ENCODE assay signal across 26 cellular contexts in the genomic region with DNA sequence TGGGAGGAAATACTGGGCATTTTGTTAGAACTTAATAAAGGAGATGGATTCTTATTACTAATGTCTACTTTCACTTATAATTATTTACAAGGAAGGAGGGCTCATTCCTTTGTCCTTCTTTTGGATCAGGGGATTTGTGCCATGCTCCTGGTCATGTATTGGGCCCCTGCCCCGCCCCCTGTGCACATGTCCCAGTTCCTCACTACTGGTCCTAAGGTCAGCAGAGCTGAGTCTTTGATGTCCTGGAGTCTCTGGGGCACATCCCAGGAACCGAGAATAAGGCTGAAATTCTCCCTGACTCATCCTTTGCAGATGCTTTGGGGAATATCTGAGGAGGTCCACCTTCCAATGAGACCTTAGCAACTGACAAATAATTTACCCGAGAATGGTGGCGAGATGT. TPM values are rescaled to one million over a fixed set of nuclear protein-coding genes. Genes with fewer than 3 reads are reported as not detected.
DNase-seq lines count a peak whose midpoint lies in the region; ATAC-seq, FAIRE-seq and TF ChIP-seq lines count a peak whose summit lies in the region.
"Had no signal": no experiment of that assay in that cellular context is flagged by ENCODE, and none has a peak within 500 bp of the region (broad histone marks: within the 10 kb centered on the region; RNA-seq: fewer than 3 reads in every experiment).

No MANE protein-coding gene starts in this region.

- H2BK120ac ChIP-seq in neuronal stem cell (ENCODE audit: low read depth, low read length), result no peak overlapping the region
- H2BK120ac ChIP-seq in trophoblast cell (ENCODE audit: insufficient read depth, low read length, poor library complexity), result no peak overlapping the region

- H2BK5ac ChIP-seq in neuronal stem cell (ENCODE audit: low read length), result no peak overlapping the region
- no peak overlapping the region for H2BK5ac ChIP-seq in trophoblast cell (ENCODE audit: low read depth, low read length, poor library complexity)

- H2AFZ ChIP-seq in neuronal stem cell (ENCODE audit: low read length), result no peak overlapping the region
- no peak overlapping the region for H2AFZ ChIP-seq in trophoblast cell (ENCODE audit: insufficient read depth, low read length, poor library complexity)

- H3K4me3 ChIP-seq in RWPE2 (ENCODE audit: severe bottlenecking) (no peak overlapping the region), kidney (ENCODE audit: low read length in 2 of 2) (no peak overlapping the region), neuronal stem cell (ENCODE audit: low read length in 2 of 2) (no peak overlapping the region), suprapubic skin (no peak overlapping the region), trophoblast cell (ENCODE audit: low read depth, low read length) (no peak overlapping the region)
- H3K4me3 ChIP-seq: A549; BLaER1 treated with 17β-estradiol and CSF1 and Interleukin-3, amounts not matched to agents 10 nM and 100 nM; HAP-1 had no signal

- H3K79me1 ChIP-seq in neuronal stem cell (ENCODE audit: low read depth, low read length), result no peaks in the 10 kb centered on the region
- no peaks in the 10 kb centered on the region for H3K79me1 ChIP-seq in trophoblast cell (ENCODE audit: low read length)

- TF ChIP-seq CTCF in RWPE2 (IDR thresholded peaks at IDR 0.05; ENCODE audit: poor library complexity, severe bottlenecking) (no peak), kidney (IDR thresholded peaks at IDR 0.05; ENCODE audit: borderline replicate concordance, extremely low read depth, insufficient read depth) (no peak), suprapubic skin (IDR thresholded peaks at IDR 0.05) (no peak)

- H2BK15ac ChIP-seq in neuronal stem cell (ENCODE audit: low read length), result no peak overlapping the region

- H3K4me2 ChIP-seq in neuronal stem cell (ENCODE audit: insufficient read depth, low read length, poor library complexity, severe bottlenecking) (no peak overlapping the region), trophoblast cell (ENCODE audit: low read length) (no peak overlapping the region)
- H3K4me2 ChIP-seq: A549; BLaER1 treated with 17β-estradiol and CSF1 and Interleukin-3, amounts not matched to agents 10 nM and 100 nM had no signal

- TF ChIP-seq EP300 in suprapubic skin (IDR thresholded peaks at IDR 0.05), result no peak

- no CpG with 5 or more reads among the region's 4 CpGs for WGBS in neuronal stem cell (ENCODE audit: extremely low coverage in 2 of 2, insufficient read length in 2 of 2, insufficient replicate concordance in 1 of 2), 2 donors
- 88% methylated on average over 4 of the region's 4 CpGs for WGBS in suprapubic skin
- no CpG with 5 or more reads among the region's 4 CpGs for WGBS in trophoblast cell (ENCODE audit: extremely low coverage, insufficient coverage, insufficient read length)

- H3K18ac ChIP-seq in neuronal stem cell (ENCODE audit: low read length) (peak overlapping the region; percentile 16), trophoblast cell (ENCODE audit: low read length) (no peak overlapping the region)

- H3K79me2 ChIP-seq in trophoblast cell (ENCODE audit: control insufficient read depth, insufficient read depth, low read length, poor library complexity), result no peaks in the 10 kb centered on the region

- H3K9ac ChIP-seq in kidney (ENCODE audit: low read length in 2 of 2) (no peak overlapping the region), neuronal stem cell (ENCODE audit: low read depth, low read length, poor library complexity) (no peak overlapping the region), trophoblast cell (ENCODE audit: low read length) (no peak overlapping the region)
- H3K9ac ChIP-seq: BLaER1 treated with 17β-estradiol and CSF1 and Interleukin-3, amounts not matched to agents 10 nM and 100 nM had no signal

- no peak overlapping the region for H2AK5ac ChIP-seq in neuronal stem cell (ENCODE audit: low read depth, low read length)
- no peak overlapping the region for H2AK5ac ChIP-seq in trophoblast cell (ENCODE audit: low read length)

- no peak for ATAC-seq in RWPE2 (ENCODE audit: low read depth)
- ATAC-seq: A549 had no signal

- H3K27ac ChIP-seq in RWPE2 (ENCODE audit: poor library complexity, severe bottlenecking) (no peak overlapping the region), kidney (ENCODE audit: low read depth in 2 of 2, low read length in 2 of 2) (no peak overlapping the region), neuronal stem cell (replicated peaks; ENCODE audit: low read length) (no peak overlapping the region), suprapubic skin (no peak overlapping the region), trophoblast cell (ENCODE audit: low read depth, low read length) (no peak overlapping the region)
- H3K27ac ChIP-seq: A549; BLaER1 treated with 17β-estradiol and CSF1 and Interleukin-3, amounts not matched to agents 10 nM and 100 nM had no signal

- H3K27me3 ChIP-seq in RWPE2 (ENCODE audit: insufficient read depth, poor library complexity, severe bottlenecking) (no peaks in the 10 kb centered on the region), neuronal stem cell (ENCODE audit: control insufficient read depth in 3 of 3, insufficient read depth in 3 of 3, low read depth in 1 of 3, low read length in 3 of 3) (peaks cover 6 to 82% (median 52%) of the 10 kb centered on the region in 3 experiments), suprapubic skin (peaks cover 22% of the 10 kb centered on the region), trophoblast cell (ENCODE audit: insufficient read depth, low read length) (peaks cover 12% of the 10 kb centered on the region)

- H2BK12ac ChIP-seq in neuronal stem cell (ENCODE audit: low read length) (no peak overlapping the region), trophoblast cell (ENCODE audit: low read length) (no peak overlapping the region)

- H3K9me3 ChIP-seq in RWPE2 (ENCODE audit: severe bottlenecking), result no peaks in the 10 kb centered on the region
- no peaks in the 10 kb centered on the region for H3K9me3 ChIP-seq in kidney (ENCODE audit: control insufficient read depth in 1 of 2, low read length in 2 of 2)
- peaks cover 0 to 2% of the 10 kb centered on the region in 2 donors for H3K9me3 ChIP-seq in neuronal stem cell (replicated peaks in 1 of 2; ENCODE audit: control insufficient read depth in 2 of 2, insufficient read depth in 1 of 2, low read depth in 1 of 2, low read length in 2 of 2)
- no peaks in the 10 kb centered on the region for H3K9me3 ChIP-seq in suprapubic skin
- no peaks in the 10 kb centered on the region for H3K9me3 ChIP-seq in trophoblast cell (ENCODE audit: insufficient read depth, low read depth, low read length)
- H3K9me3 ChIP-seq: A549; BE2C; BLaER1 treated with 17β-estradiol and CSF1 and Interleukin-3, amounts not matched to agents 10 nM and 100 nM; HAP-1 had no signal

- intact Hi-C loops in kidney (cut with DNase I), result no loop called here

- H3K4ac ChIP-seq in neuronal stem cell (ENCODE audit: low read length) (no peak overlapping the region), trophoblast cell (ENCODE audit: low read depth, low read length) (no peak overlapping the region)

- no peak overlapping the region for H3K23ac ChIP-seq in neuronal stem cell (ENCODE audit: low read depth, low read length, poor library complexity)
- H3K23ac ChIP-seq in trophoblast cell (ENCODE audit: low read length), result no peak overlapping the region

- H3K14ac ChIP-seq in neuronal stem cell (ENCODE audit: low read length) (no peak overlapping the region), trophoblast cell (ENCODE audit: low read length) (no peak overlapping the region)

- DNase-seq in RWPE2 (ENCODE audit: low spot score) (peak; percentile 15), kidney (peak; percentile 23), neuronal stem cell (ENCODE audit: low spot score) (no peak), suprapubic skin (ENCODE audit: low spot score in 2 of 2) (peak; percentile 31), trophoblast cell (no peak), SIG-M5 (lab: John Stamatoyannopoulos, UW) (no peak), cerebellar nuclear complex (lab: John Stamatoyannopoulos, UW) (no peak), NCI-H2107 treated with DMSO at 0.1 percent for 48 hours (lab: John Stamatoyannopoulos, UW; ENCODE audit: unreplicated experiment) (no peak)
- DNase-seq: 8988T; ACHN; AML-193; BE2C; Calu3; CD4-positive, alpha-beta memory T cell; COR-L47; DMS153; DMS79; GOT3; HFFc6 had no signal

- no peaks in the 10 kb centered on the region for H3K36me3 ChIP-seq in RWPE2 (ENCODE audit: low read depth)
- no peaks in the 10 kb centered on the region for H3K36me3 ChIP-seq in kidney (ENCODE audit: control insufficient read depth in 1 of 2, insufficient read depth in 2 of 2, low read length in 2 of 2)
- H3K36me3 ChIP-seq in neuronal stem cell (replicated peaks in 1 of 2; ENCODE audit: control insufficient read depth in 2 of 2, insufficient read depth in 2 of 2, low read length in 2 of 2), result peaks cover 0 to 2% of the 10 kb centered on the region in 2 donors
- no peaks in the 10 kb centered on the region for H3K36me3 ChIP-seq in suprapubic skin
- no peaks in the 10 kb centered on the region for H3K36me3 ChIP-seq in trophoblast cell (ENCODE audit: control insufficient read depth in 1 of 2, insufficient read depth in 2 of 2, low read length in 2 of 2)
- H3K36me3 ChIP-seq: BE2C; BLaER1 treated with 17β-estradiol and CSF1 and Interleukin-3, amounts not matched to agents 10 nM and 100 nM; HAP-1 had no signal

- H4K91ac ChIP-seq in neuronal stem cell (ENCODE audit: low read depth, low read length, poor library complexity) (no peak overlapping the region), trophoblast cell (ENCODE audit: low read depth, low read length) (no peak overlapping the region)

- FAIRE-seq in kidney (lab: Jason Lieb, UNC), result no peak
- FAIRE-seq: A549, G401.6, GM12892, H54 had no signal

- no peak for TF ChIP-seq POLR2A in suprapubic skin (IDR thresholded peaks at IDR 0.05)

- H4K12ac ChIP-seq in trophoblast cell (ENCODE audit: low read depth, low read length), result no peak overlapping the region

- H3K4me1 ChIP-seq in RWPE2 (ENCODE audit: insufficient read depth, poor library complexity, severe bottlenecking), result no peaks in the 10 kb centered on the region
- no peaks in the 10 kb centered on the region for H3K4me1 ChIP-seq in kidney (ENCODE audit: control insufficient read depth in 1 of 2, insufficient read depth in 1 of 2, low read depth in 1 of 2, low read length in 2 of 2)
- peaks cover 4 to 5% of the 10 kb centered on the region in 2 donors for H3K4me1 ChIP-seq in neuronal stem cell (ENCODE audit: control insufficient read depth in 2 of 2, insufficient read depth in 1 of 2, low read depth in 1 of 2, low read length in 2 of 2)
- H3K4me1 ChIP-seq in suprapubic skin, result no peaks in the 10 kb centered on the region
- H3K4me1 ChIP-seq in trophoblast cell (ENCODE audit: control insufficient read depth in 1 of 2, insufficient read depth in 2 of 2, low read length in 2 of 2), result peaks cover 0 to 6% of the 10 kb centered on the region in 2 experiments
- H3K4me1 ChIP-seq: A549, BE2C had no signal

- H4K8ac ChIP-seq in neuronal stem cell (ENCODE audit: low read depth, low read length) (no peak overlapping the region), trophoblast cell (ENCODE audit: low read depth, low read length) (no peak overlapping the region)

RNA-seq across cellular contexts. Expression of a gene that starts 19.6 kb away (rescaled TPM):
- total RNA-seq in kidney, result 0.13 TPM
- polyA plus RNA-seq in kidney (ENCODE audit: insufficient read depth, low read depth, low replicate concordance), result not detected
- not detected for polyA plus RNA-seq in neuronal stem cell (2013, experiment 1 of 2)
- not detected for polyA plus RNA-seq in neuronal stem cell (2013, experiment 2 of 2)
- under 1 TPM in 1 of 4 donors, not detected in 3; 0.08 TPM for total RNA-seq in suprapubic skin
- not detected in 2 replicates for polyA plus RNA-seq in trophoblast cell (2013)
- total RNA-seq: Calu3, Daoy, HFFc6 had no signal
- polyA plus RNA-seq: A549; CD4-positive, alpha-beta memory T cell had no signal

RNA-seq across cellular contexts. Expression of a gene that starts 24.6 kb away (rescaled TPM):
- not detected for total RNA-seq in kidney
- not detected for polyA plus RNA-seq in kidney (ENCODE audit: insufficient read depth, low read depth, low replicate concordance)
- not detected for polyA plus RNA-seq in neuronal stem cell (2013, experiment 1 of 2)
- not detected for polyA plus RNA-seq in neuronal stem cell (2013, experiment 2 of 2)
- total RNA-seq in suprapubic skin, result not detected
- not detected in 2 replicates for polyA plus RNA-seq in trophoblast cell (2013)
- total RNA-seq: Calu3; CD4-positive, alpha-beta memory T cell; Daoy; HFFc6 had no signal
- polyA plus RNA-seq: A549; CD4-positive, alpha-beta memory T cell had no signal

Comparison
In these comparisons a context has a peak if more than half of its experiments do, and no peak if none do; other contexts are left out.
1. DNase-seq: peak in RWPE2 (single experiment), kidney (single experiment) and suprapubic skin (2 of 2); none in neuronal stem cell (single experiment), trophoblast cell (0 of 2), SIG-M5 (single experiment), cerebellar nuclear complex (0 of 2) and NCI-H2107 treated with DMSO at 0.1 percent for 48 hours (single experiment).